ENCODE assay signal across 22 cellular contexts in the genomic region with DNA sequence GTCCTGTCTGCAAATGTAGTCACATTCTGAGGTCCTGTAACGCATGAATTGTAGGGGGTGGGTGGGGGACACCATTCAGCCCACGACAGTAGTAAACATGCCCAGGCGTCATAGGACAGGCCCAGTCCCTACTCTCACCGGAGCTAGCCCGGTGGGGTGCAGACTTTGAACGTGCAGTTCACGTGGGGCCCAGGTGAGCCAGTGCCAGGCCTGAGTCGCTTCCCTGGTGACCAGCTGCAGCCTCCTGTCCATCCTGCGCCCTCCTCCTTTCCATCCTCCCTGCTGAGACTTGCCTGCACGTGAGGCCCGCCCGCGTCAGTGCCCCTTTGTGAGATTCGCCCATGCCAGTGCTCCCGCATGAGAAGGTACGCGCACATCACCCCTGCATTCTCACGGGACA.
"Had no signal": no experiment of that assay in that cellular context is flagged by ENCODE, and none has a peak within 500 bp of the region (broad histone marks: within the 10 kb centered on the region; RNA-seq: fewer than 3 reads in every experiment).

No MANE protein-coding gene starts in this region.

- FAIRE-seq: RCC 7860, TTC549 had no signal

- DNase-seq: activated B cell treated with CpG ODN at 0.5 μM for 24 hours; activated CD4-positive, alpha-beta memory T cell treated with anti-CD3 and anti-CD28 coated beads, Interleukin-2, amount 10 ng/mL, durations not matched to agents 7 days and 5 days; activated CD4-positive, alpha-beta T cell treated with anti-CD3 and anti-CD28 coated beads, Interleukin-2, amount 50 U/mL, for 1 hour; activated gamma-delta T cell treated with Interleukin-2 at 50 U/mL for 16 hours; activated naive CD4-positive, alpha-beta T cell treated with anti-CD3 and anti-CD28 coated beads, Interleukin-2, amount 10 ng/mL, durations not matched to agents 7 days and 5 days; activated naive CD8-positive, alpha-beta T cell treated with anti-CD3 and anti-CD28 coated beads for 36 hours; activated T-cell treated with anti-CD3 and anti-CD28 coated beads for 4 hours; activated T-cell treated with anti-CD3 and anti-CD28 coated beads, Interleukin-2, amount 50 U/mL, for 48 hours; Kasumi-1; KBM-7; NCI-H1105 treated with DMSO at 0.1 percent for 48 hours; NCI-H1436 treated with DMSO at 0.1 percent for 48 hours; NCI-H187; NCI-H2081; NCI-H446; NCI-H524; SIG-M5; T-helper 17 cell; T-helper 9 cell had no signal

- H3K27ac Mint-ChIP-seq: activated B cell treated with CpG ODN at 0.5 μM for 24 hours; activated CD4-positive, alpha-beta memory T cell treated with anti-CD3 and anti-CD28 coated beads, Interleukin-2, amount 10 ng/mL, durations not matched to agents 7 days and 5 days; activated naive CD4-positive, alpha-beta T cell treated with anti-CD3 and anti-CD28 coated beads, Interleukin-2, amount 10 ng/mL, durations not matched to agents 7 days and 5 days; activated naive CD8-positive, alpha-beta T cell treated with anti-CD3 and anti-CD28 coated beads for 36 hours; activated T-helper 2 cell treated with anti-CD3 and anti-CD28 coated beads, Interferon-gamma antibody, Interleukin-2, Interleukin-4, amounts not matched to agents 10 μg/mL and 5 μg/mL and 100 μg/mL, durations not matched to agents 14 hours and 24 hours and 36 hours; T-helper 17 cell had no signal

- ATAC-seq: T-helper 17 cell had no signal

- H3K4me1 Mint-ChIP-seq: activated CD4-positive, alpha-beta memory T cell treated with anti-CD3 and anti-CD28 coated beads, Interleukin-2, amount 10 ng/mL, durations not matched to agents 7 days and 5 days had no signal

- H3K4me3 Mint-ChIP-seq: activated B cell treated with CpG ODN at 0.5 μM for 24 hours; activated CD4-positive, alpha-beta memory T cell treated with anti-CD3 and anti-CD28 coated beads, Interleukin-2, amount 10 ng/mL, durations not matched to agents 7 days and 5 days; activated naive CD4-positive, alpha-beta T cell treated with anti-CD3 and anti-CD28 coated beads, Interleukin-2, amount 10 ng/mL, durations not matched to agents 7 days and 5 days; activated naive CD8-positive, alpha-beta T cell treated with anti-CD3 and anti-CD28 coated beads for 36 hours; T-helper 17 cell had no signal

- H3K9me3 Mint-ChIP-seq: activated B cell treated with CpG ODN at 0.5 μM for 24 hours; activated CD4-positive, alpha-beta memory T cell treated with anti-CD3 and anti-CD28 coated beads, Interleukin-2, amount 10 ng/mL, durations not matched to agents 7 days and 5 days; activated naive CD4-positive, alpha-beta T cell treated with anti-CD3 and anti-CD28 coated beads, Interleukin-2, amount 10 ng/mL, durations not matched to agents 7 days and 5 days; activated T-helper 2 cell treated with anti-CD3 and anti-CD28 coated beads, Interferon-gamma antibody, Interleukin-2, Interleukin-4, amounts not matched to agents 10 μg/mL and 5 μg/mL and 100 μg/mL, durations not matched to agents 14 hours and 24 hours and 36 hours had no signal
